ENCODE assay signal across 11 cellular contexts in genomic region chr6:111423960-111424846, GRCh38. TPM values are rescaled to one million over a fixed set of nuclear protein-coding genes. Genes with fewer than 3 reads are reported as not detected.
DNase-seq lines count a peak whose midpoint lies in the region; ATAC-seq and TF ChIP-seq lines count a peak whose summit lies in the region.
"Had no signal": no experiment of that assay in that cellular context is flagged by ENCODE, and none has a peak within 500 bp of the region (broad histone marks: within the 10 kb centered on the region; RNA-seq: fewer than 3 reads in every experiment).

No MANE protein-coding gene starts in this region.

- H3K9me3 ChIP-seq in osteoblast (ENCODE audit: low read depth, low read length) = no peaks in the 10 kb centered on the region

- H3K4me3 ChIP-seq in osteoblast (ENCODE audit: insufficient read depth, low read length) = peak overlapping the region; percentile 2
- H3K4me3 ChIP-seq: skin epidermis had no signal

- no peaks in the 10 kb centered on the region for H3K27me3 ChIP-seq in osteoblast (ENCODE audit: insufficient read depth, low read length)

- no peak overlapping the region for H2AFZ ChIP-seq in osteoblast (ENCODE audit: low read length)

- H4K20me1 ChIP-seq in osteoblast (ENCODE audit: insufficient read depth, low read length) = peaks cover 10% of the 10 kb centered on the region

- peaks cover 84% of the 10 kb centered on the region for H3K79me2 ChIP-seq in osteoblast (ENCODE audit: insufficient read depth, low read length)

- peak overlapping the region; percentile 31 for H3K27ac ChIP-seq in osteoblast (ENCODE audit: low read depth, low read length)
- H3K27ac ChIP-seq: HL-60 had no signal

- TF ChIP-seq CTCF in osteoblast (IDR thresholded peaks at IDR 0.05; ENCODE audit: extremely low read depth, low read depth, low read length) (no peak), omental fat pad (IDR thresholded peaks at IDR 0.05) (no peak)

- ATAC-seq in GM19324 (IDR thresholded peaks at IDR 0.05; ENCODE audit: low FRiP score, unreplicated experiment) (no peak), omental fat pad (ENCODE audit: low FRiP score) (no peak)

- peaks cover 50% of the 10 kb centered on the region for H3K4me1 ChIP-seq in osteoblast (ENCODE audit: insufficient read depth, low read length)

- DNase-seq in DMS79 treated with DMSO at 0.1 percent for 48 hours (lab: John Stamatoyannopoulos, UW) (peak; percentile 22), NCI-H446 treated with DMSO at 0.1 percent for 48 hours (lab: John Stamatoyannopoulos, UW) (peak; percentile 37), dermis blood vessel endothelial cell (peak; percentile 50), osteoblast (ENCODE audit: insufficient read length, low spot score, missing footprints) (peak; percentile 53), omental fat pad (ENCODE audit: low spot score) (no peak), NCI-H1694 (lab: John Stamatoyannopoulos, UW) (no peak), NCI-H2227 treated with DMSO at 0.1 percent for 48 hours (lab: John Stamatoyannopoulos, UW) (no peak)
- DNase-seq: T-helper 2 cell had no signal

- H3K36me3 ChIP-seq in osteoblast (ENCODE audit: insufficient read depth, low read length) = no peaks in the 10 kb centered on the region

- H3K4me2 ChIP-seq in osteoblast (ENCODE audit: insufficient read depth, low read length) = peak overlapping the region; percentile 72

RNA-seq across cellular contexts. Expression of gene REV3L, which starts 58.8 kb away (rescaled TPM):
- total RNA-seq in dermis blood vessel endothelial cell = 39.5 and 61.2 TPM in 2 replicates
- 41.3 and 42.0 TPM in 2 replicates for total RNA-seq in osteoblast
- 100 to 1,000 TPM in 1 of 4 donors, 10 to 100 TPM in 3; 55.5 to 111 (median 63.2) TPM for total RNA-seq in omental fat pad

Comparison
In these comparisons a context has a peak if more than half of its experiments do, and no peak if none do; other contexts are left out.
1. DNase-seq: peak in DMS79 treated with DMSO at 0.1 percent for 48 hours (single experiment), NCI-H446 treated with DMSO at 0.1 percent for 48 hours (single experiment), dermis blood vessel endothelial cell (single experiment) and osteoblast (single experiment); none in omental fat pad (single experiment), NCI-H1694 (single experiment) and NCI-H2227 treated with DMSO at 0.1 percent for 48 hours (single experiment).